In the genomic region with DNA sequence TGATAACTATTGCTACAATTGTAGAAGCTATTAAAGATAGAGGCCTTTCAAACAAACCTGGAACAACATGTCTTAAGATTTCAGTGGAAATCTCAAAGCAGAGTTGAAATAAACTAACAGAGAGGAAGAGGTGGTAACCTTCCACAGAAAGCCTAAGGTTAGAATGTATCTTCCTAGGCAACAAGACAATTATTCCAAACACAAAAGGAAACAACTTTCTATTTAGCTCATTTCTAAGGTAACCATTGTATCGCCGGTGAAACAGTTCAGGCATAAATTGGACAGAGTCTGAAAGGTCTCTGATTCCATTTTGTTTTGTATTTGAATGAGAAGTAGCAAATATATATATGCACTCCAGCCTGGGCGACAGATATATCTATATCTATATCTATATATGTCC, we compare ENCODE assay signal across 18 cellular contexts. TPM values are rescaled to one million over a fixed set of nuclear protein-coding genes. Genes with fewer than 3 reads are reported as not detected.
DNase-seq lines count a peak whose midpoint lies in the region; ATAC-seq and TF ChIP-seq lines count a peak whose summit lies in the region.
"Had no signal": no experiment of that assay in that cellular context is flagged by ENCODE, and none has a peak within 500 bp of the region (broad histone marks: within the 10 kb centered on the region; RNA-seq: fewer than 3 reads in every experiment).

No MANE protein-coding gene starts in this region.

- BruUV-seq in A673 (replicated peaks; lab: Mats Ljungman, UMichigan): no TSS peak

- no peak overlapping the region for H3K4me3 Mint-ChIP-seq in immature natural killer cell
- H3K4me3 Mint-ChIP-seq: CD4-positive, alpha-beta T cell; T-cell had no signal

- 0 out of 2 replicates have a peak, but pooled peaks cover 3% of the 10 kb centered on the region for H3K9me3 ChIP-seq in HAP-1
- no peaks in the 10 kb centered on the region for H3K9me3 ChIP-seq in A673 (ENCODE audit: low read depth, low read length, poor library complexity, severe bottlenecking)
- H3K9me3 ChIP-seq: BE2C, SK-N-SH had no signal

- TF ChIP-seq CTCF in foreskin keratinocyte (conservative IDR thresholded peaks at IDR 0.05): no peak
- TF ChIP-seq CTCF in A673 (conservative IDR thresholded peaks at IDR 0.05; ENCODE audit: low read depth, low read length): no peak

- no peak overlapping the region for H3K27ac Mint-ChIP-seq in immature natural killer cell
- H3K27ac Mint-ChIP-seq: CD4-positive, alpha-beta T cell; T-cell had no signal

- H3K4me1 ChIP-seq in HAP-1 (peaks cover 12% of the 10 kb centered on the region), foreskin keratinocyte (no peaks in the 10 kb centered on the region), A673 (ENCODE audit: insufficient read depth, low read length, poor library complexity, severe bottlenecking) (no peaks in the 10 kb centered on the region)
- H3K4me1 ChIP-seq: BE2C had no signal

- intact Hi-C loops in A673 (cut with micrococcal nuclease; ENCODE audit: unreplicated experiment): no loop called here

- in situ Hi-C loops in HAP-1 (cut with MboI; ENCODE audit: low sequenced_read_pairs): no loop called here

- H3K27ac ChIP-seq in foreskin keratinocyte (no peak overlapping the region), A673 (ENCODE audit: low read depth, low read length, poor library complexity, severe bottlenecking) (no peak overlapping the region)
- H3K27ac ChIP-seq: HL-60 had no signal

- H3K27me3 ChIP-seq in HAP-1 (ENCODE audit: low read depth) (no peaks in the 10 kb centered on the region), foreskin keratinocyte (no peaks in the 10 kb centered on the region), A673 (replicated peaks; ENCODE audit: insufficient read depth, low read depth, low read length, poor library complexity) (no peaks in the 10 kb centered on the region)
- H3K27me3 ChIP-seq: BE2C had no signal

- H3K4me3 ChIP-seq in HAP-1 (no peak overlapping the region), A673 (ENCODE audit: low read depth, low read length, poor library complexity, severe bottlenecking) (no peak overlapping the region)

- DNase-seq in DMS153 treated with DMSO at 0.1 percent for 48 hours (lab: John Stamatoyannopoulos, UW; ENCODE audit: unreplicated experiment) (peak; percentile 31), HAP-1 (ENCODE audit: low spot score in 2 of 2) (peak; percentile 15 to 63), NCI-H2227 treated with DMSO at 0.1 percent for 48 hours (lab: John Stamatoyannopoulos, UW) (peak; percentile 12), foreskin keratinocyte (no peak), immature natural killer cell (no peak), HCEC 1CT (no peak), A673 (ENCODE audit: low spot score) (no peak)
- DNase-seq: BE2C; CD4-positive, alpha-beta T cell; GF-D8; NCI-H2029 treated with DMSO at 0.1 percent for 48 hours; NCI-H446 treated with DMSO at 0.1 percent for 48 hours; SHP77; SK-N-SH; T-cell; T-helper 9 cell had no signal

- ATAC-seq in foreskin keratinocyte (peak; percentile 18), GM21576 (IDR thresholded peaks at IDR 0.05; ENCODE audit: unreplicated experiment) (no peak)
- ATAC-seq: T-cell had no signal

- H3K27me3 Mint-ChIP-seq in immature natural killer cell (ENCODE audit: low read depth in 3 of 3): no peaks in the 10 kb centered on the region
- H3K27me3 Mint-ChIP-seq: CD4-positive, alpha-beta T cell had no signal

- no peaks in the 10 kb centered on the region for H3K36me3 Mint-ChIP-seq in immature natural killer cell
- H3K36me3 Mint-ChIP-seq: T-cell had no signal

- CTCF ChIA-PET in A673 (lab: Charles Lee): no interaction called here

- H3K9me3 Mint-ChIP-seq in immature natural killer cell: no peaks in the 10 kb centered on the region
- H3K9me3 Mint-ChIP-seq: CD4-positive, alpha-beta T cell had no signal

- POLR2A ChIA-PET in A673 (lab: Charles Lee; ENCODE audit: low non-redundant PET): interaction anchor here (0.6 kb wide), 1 partner anchor 34 kb away, joined by 5 read pairs; no protein-coding TSS in a partner anchor

- H3K36me3 ChIP-seq in HAP-1 (replicated peaks): no peaks in the 10 kb centered on the region
- H3K36me3 ChIP-seq in A673 (ENCODE audit: insufficient read depth, low read length, poor library complexity, severe bottlenecking): no peaks in the 10 kb centered on the region
- H3K36me3 ChIP-seq: BE2C had no signal

- peaks cover 8 to 10% of the 10 kb centered on the region in 2 donors for H3K4me1 Mint-ChIP-seq in immature natural killer cell
- H3K4me1 Mint-ChIP-seq: T-cell had no signal

RNA-seq across cellular contexts. Expression of a gene that starts 30.7 kb away (rescaled TPM):
- total RNA-seq in foreskin keratinocyte (53.0 and 54.6 TPM in 2 replicates), A673 (2021) (42.0 and 47.9 TPM in 2 replicates)
- polyA plus RNA-seq in foreskin keratinocyte (9.7 and 12.9 TPM in 2 replicates), immature natural killer cell (10 to 100 TPM in 2 of 3 donors, 1 to 10 TPM in 1; 8.9 to 20.5 (median 15.4) TPM)

Comparison
In these comparisons a context has a peak if more than half of its experiments do, and no peak if none do; other contexts are left out.
1. DNase-seq: peak in DMS153 treated with DMSO at 0.1 percent for 48 hours (single experiment), HAP-1 (2 of 2) and NCI-H2227 treated with DMSO at 0.1 percent for 48 hours (single experiment); none in foreskin keratinocyte (0 of 2), immature natural killer cell (0 of 3), HCEC 1CT (single experiment) and A673 (single experiment).